ENCODE assay signal across 8 cellular contexts in the genomic region with DNA sequence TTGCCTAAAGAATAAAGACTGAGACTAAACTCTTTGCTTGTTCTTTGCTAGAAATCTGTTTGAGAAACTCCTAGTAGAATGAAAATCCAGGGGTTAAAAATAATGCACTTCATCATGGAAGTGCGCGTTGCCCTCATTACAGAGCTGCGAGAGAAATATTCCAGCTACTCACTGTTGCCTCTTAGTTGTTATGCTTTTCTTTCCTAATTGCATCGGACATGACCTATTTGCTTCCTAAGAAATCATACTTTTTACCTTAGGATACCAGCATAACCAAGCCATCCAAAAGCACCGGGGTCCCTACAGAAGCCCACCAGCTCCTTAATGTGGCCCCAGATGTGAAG. TPM values are rescaled to one million over a fixed set of nuclear protein-coding genes. Genes with fewer than 3 reads are reported as not detected.
DNase-seq lines count a peak whose midpoint lies in the region; ATAC-seq, FAIRE-seq and TF ChIP-seq lines count a peak whose summit lies in the region.

No MANE protein-coding gene starts in this region.

- no peaks in the 10 kb centered on the region for H3K4me1 ChIP-seq in ACC112 (ENCODE audit: control insufficient read depth, insufficient read depth, low read length, unreplicated experiment)

- H3K36me3 ChIP-seq in ACC112 (ENCODE audit: insufficient read depth, low read length) (no peaks in the 10 kb centered on the region), bronchial epithelial cell (ENCODE audit: control insufficient read depth, insufficient read depth, low read length) (no peaks in the 10 kb centered on the region)

- peak overlapping the region; percentile 98 for H2AFZ ChIP-seq in ACC112 (ENCODE audit: low read length, unreplicated experiment)

- no peak for TF ChIP-seq CTCF in bronchial epithelial cell (IDR thresholded peaks at IDR 0.05; ENCODE audit: insufficient read depth, low read length, severe bottlenecking)

- H3K27me3 ChIP-seq in ACC112 (ENCODE audit: insufficient read depth, low read length) (peaks cover 9% of the 10 kb centered on the region), bronchial epithelial cell (ENCODE audit: control insufficient read depth, insufficient read depth, low read length) (no peaks in the 10 kb centered on the region)

- no peak for FAIRE-seq in bronchial epithelial cell (lab: Jason Lieb, UNC)

- H3K4me3 ChIP-seq in ACC112 (ENCODE audit: low read depth, low read length) (peak overlapping the region; percentile 88), bronchial epithelial cell (ENCODE audit: low read depth, low read length) (peak overlapping the region; percentile 42)

- H3K79me2 ChIP-seq in ACC112 (ENCODE audit: control insufficient read depth, insufficient read depth, low read length, unreplicated experiment), result no peaks in the 10 kb centered on the region

- peak; percentile 7 for DNase-seq in bronchial epithelial cell (ENCODE audit: low read depth)
- DNase-seq in midbrain (lab: John Stamatoyannopoulos, UW), result peak; percentile 50
- DNase-seq in islet precursor cell, result no peak
- no peak for DNase-seq in activated effector memory CD4-positive, alpha-beta T cell treated with anti-CD3 and anti-CD28 coated beads, Interleukin-2, amount 50 U/mL, for 16 hours
- no peak for DNase-seq in G401 (ENCODE audit: low spot score)

- in situ Hi-C loops in G401 (cut with HindIII; ENCODE audit: low sequenced_read_pairs), result no loop called here

- peak; percentile 11 for ATAC-seq in HG03354 (IDR thresholded peaks at IDR 0.05; ENCODE audit: poor library complexity, severe bottlenecking, unreplicated experiment)
- ATAC-seq in GM21447 (IDR thresholded peaks at IDR 0.05; ENCODE audit: unreplicated experiment), result no peak

- no peak overlapping the region for H3K27ac ChIP-seq in ACC112 (ENCODE audit: low read depth, low read length)

RNA-seq across cellular contexts. Expression of gene THSD7A, which starts 0.6 kb away (rescaled TPM):
- total RNA-seq in bronchial epithelial cell, result 0.26 TPM in 2 replicates
- total RNA-seq in G401 (2014; rRNA removed; shearing (Covaris generic)), result not detected in 2 replicates

Comparison
In these comparisons a context has a peak if more than half of its experiments do, and no peak if none do; other contexts are left out.
1. DNase-seq: peak in bronchial epithelial cell (single experiment) and midbrain (single experiment); none in islet precursor cell (single experiment), activated effector memory CD4-positive, alpha-beta T cell treated with anti-CD3 and anti-CD28 coated beads, Interleukin-2, amount 50 U/mL, for 16 hours (single experiment) and G401 (single experiment).